ENCODE assay signal across 8 cellular contexts in genomic region chr6:132763269-132763668, GRCh38. TPM values are rescaled to one million over a fixed set of nuclear protein-coding genes. Genes with fewer than 3 reads are reported as not detected.
DNase-seq lines count a peak whose midpoint lies in the region; ATAC-seq, FAIRE-seq and TF ChIP-seq lines count a peak whose summit lies in the region.

No MANE protein-coding gene starts in this region.

- H3K27me3 Mint-ChIP-seq in Calu3 (ENCODE audit: unreplicated experiment) (no peaks in the 10 kb centered on the region), HFFc6 (ENCODE audit: insufficient read depth) (no peaks in the 10 kb centered on the region; the same call in 1 of the 2 replicates), type B pancreatic cell (no peaks in the 10 kb centered on the region)
- H3K27me3 Mint-ChIP-seq in activated CD8-positive, alpha-beta T cell treated with anti-CD3 and anti-CD28 coated beads, Interleukin-2, amount 10 ng/mL, durations not matched to agents 7 days and 5 days (ENCODE audit: low read depth) = no peaks in the 10 kb centered on the region

- BruUV-seq in Calu3 (replicated peaks; lab: Mats Ljungman, UMichigan) = no TSS peak

- no peak for FAIRE-seq in HTR-8/SVneo (lab: Jason Lieb, UNC)

- no peak overlapping the region for H3K18ac ChIP-seq in mesendoderm (ENCODE audit: low read length)

- peaks cover 24% of the 10 kb centered on the region for H3K4me1 Mint-ChIP-seq in Calu3 (ENCODE audit: low read depth, unreplicated experiment)
- peaks cover 40% of the 10 kb centered on the region for H3K4me1 Mint-ChIP-seq in activated CD8-positive, alpha-beta T cell treated with anti-CD3 and anti-CD28 coated beads, Interleukin-2, amount 10 ng/mL, durations not matched to agents 7 days and 5 days (ENCODE audit: low read depth)
- H3K4me1 Mint-ChIP-seq in HFFc6 (ENCODE audit: low read depth) = peaks cover 25% of the 10 kb centered on the region
- H3K4me1 Mint-ChIP-seq in type B pancreatic cell (ENCODE audit: unreplicated experiment) = peaks cover 6% of the 10 kb centered on the region

- H3K4me3 ChIP-seq in mesendoderm (ENCODE audit: low read length) = no peak overlapping the region

- POLR2A ChIA-PET in activated CD8-positive, alpha-beta T cell treated with anti-CD3 and anti-CD28 coated beads, Interleukin-2, amount 10 ng/mL, durations not matched to agents 7 days and 5 days (lab: Charles Lee) = interaction anchor here (0.6 to 2.8 kb wide), 7 partner anchors 14 to 64 kb away, joined by 3 to 31 read pairs (median 4); partner anchors contain the start of genes RPS12 and SLC18B1

- no peak overlapping the region for H4K8ac ChIP-seq in mesendoderm (ENCODE audit: low read depth, low read length)

- H3K9me3 Mint-ChIP-seq in Calu3 (ENCODE audit: low read depth, unreplicated experiment) (no peaks in the 10 kb centered on the region), HFFc6 (no peaks in the 10 kb centered on the region), type B pancreatic cell (no peaks in the 10 kb centered on the region)
- no peaks in the 10 kb centered on the region for H3K9me3 Mint-ChIP-seq in activated CD8-positive, alpha-beta T cell treated with anti-CD3 and anti-CD28 coated beads, Interleukin-2, amount 10 ng/mL, durations not matched to agents 7 days and 5 days (ENCODE audit: insufficient read depth)

- H3K23ac ChIP-seq in mesendoderm (ENCODE audit: low read length) = no peak overlapping the region

- no peaks in the 10 kb centered on the region for H3K79me1 ChIP-seq in mesendoderm (ENCODE audit: low read length)

- H4K5ac ChIP-seq in mesendoderm (ENCODE audit: low read length) = no peak overlapping the region

- no peak overlapping the region for H2AK5ac ChIP-seq in mesendoderm (ENCODE audit: low read length)

- no peaks in the 10 kb centered on the region for H3K36me3 ChIP-seq in mesendoderm (ENCODE audit: control insufficient read depth, insufficient read depth, low read length)

- H2BK15ac ChIP-seq in mesendoderm (replicated peaks; ENCODE audit: low read depth) = no peak overlapping the region

- ATAC-seq in GM21447 (IDR thresholded peaks at IDR 0.05; ENCODE audit: unreplicated experiment) = peak; percentile 92
- peak; percentile 99 for ATAC-seq in activated CD8-positive, alpha-beta T cell treated with anti-CD3 and anti-CD28 coated beads, Interleukin-2, amount 10 ng/mL, durations not matched to agents 7 days and 5 days

- no peaks in the 10 kb centered on the region for H3K4me1 ChIP-seq in mesendoderm (ENCODE audit: control insufficient read depth, low read depth, low read length)

- H3K4me2 ChIP-seq in mesendoderm (ENCODE audit: low read length) = no peak overlapping the region

- no peak overlapping the region for H2BK120ac ChIP-seq in mesendoderm (ENCODE audit: low read depth, low read length)

- no peak for TF ChIP-seq CTCF in Calu3 (IDR thresholded peaks at IDR 0.05; ENCODE audit: unreplicated experiment)
- TF ChIP-seq CTCF in HFFc6 (IDR thresholded peaks at IDR 0.05) = no peak
- TF ChIP-seq CTCF in type B pancreatic cell (conservative IDR thresholded peaks at IDR 0.05) = no peak

- H3K27me3 ChIP-seq in mesendoderm (ENCODE audit: insufficient read depth, low read length, poor library complexity) = no peaks in the 10 kb centered on the region

- H3K79me2 ChIP-seq in mesendoderm (ENCODE audit: control insufficient read depth, insufficient read depth, low read length) = no peaks in the 10 kb centered on the region

- CTCF ChIA-PET in Calu3 (lab: Charles Lee) = interaction anchor here (1.0 to 2.2 kb wide), 6 partner anchors 11 to 233 kb away, joined by 3 to 13 read pairs (median 4); no protein-coding TSS in a partner anchor
- CTCF ChIA-PET in activated CD8-positive, alpha-beta T cell treated with anti-CD3 and anti-CD28 coated beads, Interleukin-2, amount 10 ng/mL, durations not matched to agents 7 days and 5 days (lab: Charles Lee) = interaction anchor here (0.8 to 9.7 kb wide), 13 partner anchors 9 to 483 kb away, joined by 3 to 115 read pairs (median 4); partner anchors contain the start of gene SLC18B1

- DNase-seq in Calu3 (peak; percentile 22), HTR-8/SVneo (ENCODE audit: insufficient read length, low spot score) (peak; percentile 4), mesendoderm (peak; percentile 31), HFFc6 (no peak), SIG-M5 treated with dmso at 0.1 percent for 504 hours (lab: John Stamatoyannopoulos, UW; ENCODE audit: unreplicated experiment) (no peak), type B pancreatic cell (ENCODE audit: extremely low spot score, unreplicated experiment) (no peak)
- peak; percentile 77 for DNase-seq in activated CD8-positive, alpha-beta T cell treated with anti-CD3 and anti-CD28 coated beads, Interleukin-2, amount 10 ng/mL, durations not matched to agents 7 days and 5 days

- H3K4me3 Mint-ChIP-seq in Calu3 (ENCODE audit: low read depth, unreplicated experiment) (peak overlapping the region; percentile 36), HFFc6 (no peak overlapping the region), type B pancreatic cell (no peak overlapping the region)
- H3K4me3 Mint-ChIP-seq in activated CD8-positive, alpha-beta T cell treated with anti-CD3 and anti-CD28 coated beads, Interleukin-2, amount 10 ng/mL, durations not matched to agents 7 days and 5 days = peak overlapping the region; percentile 76

- no peak overlapping the region for H3K9ac ChIP-seq in mesendoderm (ENCODE audit: low read length)

- no peak overlapping the region for H2BK5ac ChIP-seq in mesendoderm (ENCODE audit: low read length)

- intact Hi-C loops in Calu3 (cut with micrococcal nuclease; ENCODE audit: unreplicated experiment) = no loop called here

- H3K36me3 Mint-ChIP-seq in Calu3 (ENCODE audit: insufficient read depth, unreplicated experiment) (no peaks in the 10 kb centered on the region), HFFc6 (ENCODE audit: low read depth) (no peaks in the 10 kb centered on the region), type B pancreatic cell (no peaks in the 10 kb centered on the region)
- H3K36me3 Mint-ChIP-seq in activated CD8-positive, alpha-beta T cell treated with anti-CD3 and anti-CD28 coated beads, Interleukin-2, amount 10 ng/mL, durations not matched to agents 7 days and 5 days (ENCODE audit: low read depth) = peaks cover 11% of the 10 kb centered on the region

- no peak overlapping the region for H3K56ac ChIP-seq in mesendoderm (ENCODE audit: low read length)

- H3K27ac Mint-ChIP-seq in Calu3 (ENCODE audit: unreplicated experiment) = peak overlapping the region; percentile 63
- H3K27ac Mint-ChIP-seq in activated CD8-positive, alpha-beta T cell treated with anti-CD3 and anti-CD28 coated beads, Interleukin-2, amount 10 ng/mL, durations not matched to agents 7 days and 5 days = peak overlapping the region; percentile 74
- no peak overlapping the region for H3K27ac Mint-ChIP-seq in HFFc6
- no peak overlapping the region for H3K27ac Mint-ChIP-seq in type B pancreatic cell

- H3K27ac ChIP-seq in mesendoderm (ENCODE audit: low read depth, low read length) = no peak overlapping the region

- no CpG with 5 or more reads among the region's 2 CpGs for WGBS in mesendoderm (ENCODE audit: extremely low coverage, insufficient coverage, low lambda C conversion rate)

- H3K4ac ChIP-seq in mesendoderm (ENCODE audit: low read depth, low read length) = no peak overlapping the region

RNA-seq across cellular contexts. Expression of gene VNN2, which starts 5.6 kb away (rescaled TPM):
- total RNA-seq in Calu3 (2022) = 18.1 and 21.5 TPM in 2 replicates
- total RNA-seq in activated CD8-positive, alpha-beta T cell treated with anti-CD3 and anti-CD28 coated beads, Interleukin-2, amount 10 ng/mL, durations not matched to agents 7 days and 5 days = 10 to 100 TPM; 16.3 to 16.8 TPM
- polyA plus RNA-seq in mesendoderm (2013, experiment 1 of 2) = not detected
- not detected for polyA plus RNA-seq in mesendoderm (2013, experiment 2 of 2)
- not detected for total RNA-seq in HFFc6 (2021; fragmentation: NEBNext Ultra II Directional; extraction: Animal tissue kit (Norgen Biotek cat#: 25700))
- total RNA-seq in type B pancreatic cell (ENCODE audit: low replicate concordance) = 0.36 and 0.39 TPM in 2 replicates

RNA-seq across cellular contexts. Expression of gene SLC18B1, which starts 35.2 kb away (rescaled TPM):
- total RNA-seq in Calu3 (2022) (23.9 and 25.9 TPM in 2 replicates), type B pancreatic cell (ENCODE audit: low replicate concordance) (17.6 and 19.3 TPM in 2 replicates)
- 1 to 10 TPM; 6.0 to 6.3 TPM for total RNA-seq in activated CD8-positive, alpha-beta T cell treated with anti-CD3 and anti-CD28 coated beads, Interleukin-2, amount 10 ng/mL, durations not matched to agents 7 days and 5 days
- 13.6 TPM for polyA plus RNA-seq in mesendoderm (2013, experiment 1 of 2)
- polyA plus RNA-seq in mesendoderm (2013, experiment 2 of 2) = 12.8 TPM
- total RNA-seq in HFFc6 (2021; fragmentation: NEBNext Ultra II Directional; extraction: Animal tissue kit (Norgen Biotek cat#: 25700)) = 1 to 10 TPM; 2.9 to 4.1 (median 3.5) TPM

RNA-seq across cellular contexts. Expression of gene VNN1, which starts 49.4 kb away (rescaled TPM):
- total RNA-seq in Calu3 (2022) (12.4 and 13.3 TPM in 2 replicates), type B pancreatic cell (ENCODE audit: low replicate concordance) (1.1 and 1.3 TPM in 2 replicates)
- total RNA-seq in activated CD8-positive, alpha-beta T cell treated with anti-CD3 and anti-CD28 coated beads, Interleukin-2, amount 10 ng/mL, durations not matched to agents 7 days and 5 days = not detected
- not detected for polyA plus RNA-seq in mesendoderm (2013, experiment 1 of 2)
- polyA plus RNA-seq in mesendoderm (2013, experiment 2 of 2) = 0.01 TPM
- total RNA-seq in HFFc6 (2021; fragmentation: NEBNext Ultra II Directional; extraction: Animal tissue kit (Norgen Biotek cat#: 25700)) = under 1 TPM in 5 of 6 experiments, not detected in 1; 0.07 to 0.13 (median 0.09) TPM

RNA-seq across cellular contexts. Expression of gene RPS12, which starts 51.1 kb away (rescaled TPM):
- total RNA-seq in Calu3 (2022) = 1,002 and 1,082 TPM in 2 replicates
- total RNA-seq in activated CD8-positive, alpha-beta T cell treated with anti-CD3 and anti-CD28 coated beads, Interleukin-2, amount 10 ng/mL, durations not matched to agents 7 days and 5 days = 1,000 to 10,000 TPM; 1,299 to 1,346 TPM
- 3,709 TPM for polyA plus RNA-seq in mesendoderm (2013, experiment 1 of 2)
- 3,667 TPM for polyA plus RNA-seq in mesendoderm (2013, experiment 2 of 2)
- 1,000 to 10,000 TPM in 4 of 6 experiments, 100 to 1,000 TPM in 2; 826 to 1,148 (median 1,037) TPM for total RNA-seq in HFFc6 (2021; fragmentation: NEBNext Ultra II Directional; extraction: Animal tissue kit (Norgen Biotek cat#: 25700))
- total RNA-seq in type B pancreatic cell (ENCODE audit: low replicate concordance) = 1,352 and 1,365 TPM in 2 replicates

Comparison
In these comparisons a context has a peak if more than half of its experiments do, and no peak if none do; other contexts are left out.
1. DNase-seq: peak in Calu3 (single experiment), HTR-8/SVneo (single experiment), activated CD8-positive, alpha-beta T cell treated with anti-CD3 and anti-CD28 coated beads, Interleukin-2, amount 10 ng/mL, durations not matched to agents 7 days and 5 days (single experiment) and mesendoderm (single experiment); none in HFFc6 (single experiment), SIG-M5 treated with dmso at 0.1 percent for 504 hours (single experiment) and type B pancreatic cell (single experiment).
2. H3K27ac Mint-ChIP-seq: peak in Calu3 (single experiment) and activated CD8-positive, alpha-beta T cell treated with anti-CD3 and anti-CD28 coated beads, Interleukin-2, amount 10 ng/mL, durations not matched to agents 7 days and 5 days (single experiment); none in HFFc6 (single experiment) and type B pancreatic cell (single experiment).
3. H3K4me3 Mint-ChIP-seq: peak in Calu3 (single experiment) and activated CD8-positive, alpha-beta T cell treated with anti-CD3 and anti-CD28 coated beads, Interleukin-2, amount 10 ng/mL, durations not matched to agents 7 days and 5 days (single experiment); none in HFFc6 (single experiment) and type B pancreatic cell (single experiment).
4. RNA of gene VNN2, which starts 5.6 kb away (total RNA-seq): 18.1 to 21.5 TPM in Calu3 and 16.3 to 16.8 TPM in activated CD8-positive, alpha-beta T cell treated with anti-CD3 and anti-CD28 coated beads, Interleukin-2, amount 10 ng/mL, durations not matched to agents 7 days and 5 days; 0.36 to 0.39 TPM in type B pancreatic cell and not detected in HFFc6; every median in the first group is over 10 times any median in the second.